ENCODE assay signal across 19 cellular contexts in genomic region chr1:108719253-108719652, GRCh38. TPM values are rescaled to one million over a fixed set of nuclear protein-coding genes. Genes with fewer than 3 reads are reported as not detected.
A peak's percentile ranks its signal among the peaks of the same experiment; 100 is the strongest.
DNase-seq lines count a peak whose midpoint lies in the region; ATAC-seq and TF ChIP-seq lines count a peak whose summit lies in the region.
"Had no signal": no experiment of that assay in that cellular context is flagged by ENCODE, and none has a peak within 500 bp of the region (broad histone marks: within the 10 kb centered on the region; RNA-seq: fewer than 3 reads in every experiment).

No MANE protein-coding gene starts in this region.

- TF ChIP-seq POLR2A in right lobe of liver (IDR thresholded peaks at IDR 0.05), result no peak

- H3K9ac ChIP-seq in adipocyte (ENCODE audit: low read length), result peak overlapping the region; percentile 17

- intact Hi-C loops in right lobe of liver (cut with DNase I), result no loop called here

- no peak overlapping the region for H3K4me3 ChIP-seq in adipocyte (ENCODE audit: low read length)
- H3K4me3 ChIP-seq in osteoblast (ENCODE audit: insufficient read depth, low read length), result no peak overlapping the region
- H3K4me3 ChIP-seq in right lobe of liver, result no peak overlapping the region
- H3K4me3 ChIP-seq: GM12878, hepatocyte, ovary, thoracic aorta had no signal

- no peaks in the 10 kb centered on the region for H3K36me3 ChIP-seq in adipocyte (ENCODE audit: control insufficient read depth, insufficient read depth, low read length, severe bottlenecking)
- H3K36me3 ChIP-seq in osteoblast (ENCODE audit: insufficient read depth, low read length), result no peaks in the 10 kb centered on the region
- no peaks in the 10 kb centered on the region for H3K36me3 ChIP-seq in right lobe of liver
- H3K36me3 ChIP-seq: ovary, thoracic aorta had no signal

- H3K27ac ChIP-seq in epithelial cell of prostate (peak overlapping the region; percentile 62), osteoblast (ENCODE audit: low read depth, low read length) (peak overlapping the region; percentile 93), right lobe of liver (no peak overlapping the region)
- H3K27ac ChIP-seq: hepatocyte, ovary had no signal

- H3K4me1 ChIP-seq in adipocyte (ENCODE audit: control insufficient read depth, insufficient read depth, low read length) (peaks cover 29% of the 10 kb centered on the region), osteoblast (ENCODE audit: insufficient read depth, low read length) (peaks cover 47% of the 10 kb centered on the region), right lobe of liver (no peaks in the 10 kb centered on the region)

- no peaks in the 10 kb centered on the region for H3K79me2 ChIP-seq in osteoblast (ENCODE audit: insufficient read depth, low read length)
- H3K79me2 ChIP-seq: hepatocyte had no signal

- DNase-seq in EH (ENCODE audit: low read depth) (peak; percentile 8), adipocyte (ENCODE audit: low read depth) (no peak), epithelial cell of prostate (ENCODE audit: low read depth, low spot score) (no peak), osteoblast (ENCODE audit: insufficient read length, low spot score, missing footprints) (no peak), NOMO-1 treated with dmso at 0.1 percent for 144 hours (lab: John Stamatoyannopoulos, UW; ENCODE audit: unreplicated experiment) (no peak), right lobe of liver (no peak), NCI-H146 treated with DMSO at 0.1 percent for 48 hours (lab: John Stamatoyannopoulos, UW; ENCODE audit: unreplicated experiment) (no peak)
- DNase-seq in stimulated activated CD4-positive, alpha-beta T cell treated with anti-CD3 and anti-CD28 coated beads, Interleukin-1b, Interleukin-23, amount 100 ng/mL, for 48 hours, result no peak
- DNase-seq: activated CD4-positive, alpha-beta memory T cell treated with anti-CD3 and anti-CD28 coated beads for 36 hours; activated naive CD4-positive, alpha-beta T cell treated with Interleukin-2 at 50 U/mL for 16 hours; CD4-positive, CD25-positive, alpha-beta regulatory T cell; NCI-H1092 treated with DMSO at 0.1 percent for 48 hours; ovary had no signal

- no peak overlapping the region for H2AFZ ChIP-seq in osteoblast (ENCODE audit: low read length)
- H2AFZ ChIP-seq: hepatocyte had no signal

- H3K27me3 ChIP-seq in adipocyte (replicated peaks; ENCODE audit: control insufficient read depth, insufficient read depth, low read length), result no peaks in the 10 kb centered on the region
- H3K27me3 ChIP-seq in osteoblast (ENCODE audit: insufficient read depth, low read length), result no peaks in the 10 kb centered on the region
- H3K27me3 ChIP-seq in right lobe of liver, result no peaks in the 10 kb centered on the region
- H3K27me3 ChIP-seq: hepatocyte, ovary had no signal

- H3K4me2 ChIP-seq in osteoblast (ENCODE audit: insufficient read depth, low read length), result peak overlapping the region; percentile 77
- H3K4me2 ChIP-seq: hepatocyte had no signal

- ATAC-seq in right lobe of liver, result no peak
- ATAC-seq: GM12878, WTC11 had no signal

- TF ChIP-seq CTCF in osteoblast (IDR thresholded peaks at IDR 0.05; ENCODE audit: extremely low read depth, low read depth, low read length) (no peak), right lobe of liver (IDR thresholded peaks at IDR 0.05) (no peak)

- H3K9me3 ChIP-seq in adipocyte (ENCODE audit: control insufficient read depth, low read length) (no peaks in the 10 kb centered on the region), osteoblast (ENCODE audit: low read depth, low read length) (no peaks in the 10 kb centered on the region), right lobe of liver (no peaks in the 10 kb centered on the region)
- H3K9me3 ChIP-seq: ovary, thoracic aorta had no signal

- H4K20me1 ChIP-seq in osteoblast (ENCODE audit: insufficient read depth, low read length), result no peaks in the 10 kb centered on the region

- 73% methylated on average over 2 of the region's 2 CpGs for WGBS in right lobe of liver (ENCODE audit: insufficient coverage, low coverage, low lambda C conversion rate, missing lambda C conversion rate)

RNA-seq across cellular contexts. Expression of gene FNDC7, which starts 6.5 kb away (rescaled TPM):
- total RNA-seq in osteoblast (not detected in 2 replicates), right lobe of liver (not detected)
- total RNA-seq: activated CD4-positive, alpha-beta memory T cell treated with anti-CD3 and anti-CD28 coated beads for 36 hours; GM12878; hepatocyte; liver; NCI-H460; thoracic aorta had no signal

RNA-seq across cellular contexts. Expression of gene PRPF38B, which starts 27.1 kb away (rescaled TPM):
- 14.1 and 19.7 TPM in 2 replicates for total RNA-seq in osteoblast
- 10 to 100 TPM in 5 of 6 experiments, 1 to 10 TPM in 1; 8.6 to 20.3 (median 12.6) TPM for total RNA-seq in right lobe of liver

RNA-seq across cellular contexts. Expression of gene STXBP3, which starts 27.2 kb away (rescaled TPM):
- total RNA-seq in osteoblast (63.1 and 68.4 TPM in 2 replicates), right lobe of liver (10 to 100 TPM; 15.3 to 32.2 (median 22.3) TPM)

RNA-seq across cellular contexts. Expression of gene HENMT1, which starts 58.4 kb away (rescaled TPM):
- total RNA-seq in osteoblast, result 4.7 and 5.3 TPM in 2 replicates
- total RNA-seq in right lobe of liver, result 1 to 10 TPM in 1 of 6 experiments, under 1 TPM in 5; 0.18 to 1.2 (median 0.70) TPM

Comparison
In these comparisons a context has a peak if more than half of its experiments do, and no peak if none do; other contexts are left out.
1. H3K27ac ChIP-seq: peak in epithelial cell of prostate (single experiment) and osteoblast (single experiment); none in right lobe of liver (0 of 3).